15 cellular contexts compared by ENCODE assay signal in genomic region chr19:34787059-34787824, GRCh38. TPM values are rescaled to one million over a fixed set of nuclear protein-coding genes. Genes with fewer than 3 reads are reported as not detected.
DNase-seq lines count a peak whose midpoint lies in the region; ATAC-seq and TF ChIP-seq lines count a peak whose summit lies in the region.
"Had no signal": no experiment of that assay in that cellular context is flagged by ENCODE, and none has a peak within 500 bp of the region (broad histone marks: within the 10 kb centered on the region; RNA-seq: fewer than 3 reads in every experiment).

No MANE protein-coding gene starts in this region.

- H3K4me3 Mint-ChIP-seq in osteocyte (ENCODE audit: unreplicated experiment), result no peak overlapping the region
- H3K4me3 Mint-ChIP-seq: CD4-positive, alpha-beta T cell; HFFc6 had no signal

- peaks cover 0 to 7% of the 10 kb centered on the region in 2 donors for H3K4me1 ChIP-seq in right atrium auricular region
- H3K4me1 ChIP-seq in BLaER1, result peaks cover 9% of the 10 kb centered on the region
- H3K4me1 ChIP-seq: HAP-1 had no signal

- H3K4me3 ChIP-seq in right atrium auricular region (no peak overlapping the region), BLaER1 (no peak overlapping the region)
- H3K4me3 ChIP-seq: HAP-1 had no signal

- no peaks in the 10 kb centered on the region for H3K36me3 Mint-ChIP-seq in osteocyte (ENCODE audit: unreplicated experiment)

- no peaks in the 10 kb centered on the region for H3K27me3 Mint-ChIP-seq in osteocyte (ENCODE audit: unreplicated experiment)
- H3K27me3 Mint-ChIP-seq: CD4-positive, alpha-beta T cell had no signal

- no peak for TF ChIP-seq CTCF in right atrium auricular region (IDR thresholded peaks at IDR 0.05)
- TF ChIP-seq CTCF in osteocyte (IDR thresholded peaks at IDR 0.05), result no peak

- ATAC-seq in Right ventricle myocardium inferior, result peak; percentile 62

- no peaks in the 10 kb centered on the region for H3K9me3 ChIP-seq in right atrium auricular region
- peaks cover 25% of the 10 kb centered on the region for H3K9me3 ChIP-seq in BLaER1
- H3K9me3 ChIP-seq: HAP-1 had no signal

- H3K27me3 ChIP-seq in right atrium auricular region, result no peaks in the 10 kb centered on the region
- H3K27me3 ChIP-seq in BLaER1, result no peaks in the 10 kb centered on the region

- no peak for DNase-seq in Right ventricle myocardium inferior (ENCODE audit: missing footprints)
- no peak for DNase-seq in right atrium auricular region (ENCODE audit: low spot score)
- peak; percentile 1 for DNase-seq in ecto neural progenitor cell (ENCODE audit: low spot score)
- peak; percentile 6 for DNase-seq in osteocyte (ENCODE audit: extremely low spot score, unreplicated experiment)
- no peak for DNase-seq in T-helper 2 cell
- no peak for DNase-seq in NCI-H1092 treated with DMSO at 0.1 percent for 48 hours (lab: John Stamatoyannopoulos, UW)
- DNase-seq: 8988T; ACHN; C1 segment of cervical spinal cord; CD4-positive, alpha-beta T cell; DND-41; GDM1; HFFc6 had no signal

- H3K4me1 Mint-ChIP-seq in osteocyte (ENCODE audit: unreplicated experiment), result no peaks in the 10 kb centered on the region

- no peaks in the 10 kb centered on the region for H3K36me3 ChIP-seq in right atrium auricular region
- no peaks in the 10 kb centered on the region for H3K36me3 ChIP-seq in BLaER1
- H3K36me3 ChIP-seq: HAP-1 had no signal

- H3K27ac Mint-ChIP-seq in osteocyte (ENCODE audit: unreplicated experiment), result no peak overlapping the region
- H3K27ac Mint-ChIP-seq: CD4-positive, alpha-beta T cell; HFFc6 had no signal

- H3K4me2 ChIP-seq in BLaER1, result peak overlapping the region; percentile 33

- no peaks in the 10 kb centered on the region for H3K9me3 Mint-ChIP-seq in osteocyte (ENCODE audit: unreplicated experiment)
- H3K9me3 Mint-ChIP-seq: CD4-positive, alpha-beta T cell; HFFc6 had no signal

- no peak overlapping the region for H3K9ac ChIP-seq in BLaER1

- intact Hi-C loops in Right ventricle myocardium inferior (cut with DNase I), result no loop called here

- no peak overlapping the region for H3K27ac ChIP-seq in right atrium auricular region
- no peak overlapping the region for H3K27ac ChIP-seq in BLaER1

- no peaks in the 10 kb centered on the region for H4K20me1 ChIP-seq in BLaER1

RNA-seq across cellular contexts. Expression of gene ZNF599, which starts 14.2 kb away (rescaled TPM):
- total RNA-seq in Right ventricle myocardium inferior (3.7 TPM), right atrium auricular region (1 to 10 TPM; 2.4 to 5.5 TPM), osteocyte (8.7 and 9.2 TPM in 2 replicates)

RNA-seq across cellular contexts. Expression of gene ZNF181, which starts 53.2 kb away (rescaled TPM):
- total RNA-seq in Right ventricle myocardium inferior (22.3 TPM), right atrium auricular region (10 to 100 TPM; 20.1 to 50.1 TPM), osteocyte (11.1 and 12.1 TPM in 2 replicates)

Comparison
In these comparisons a context has a peak if more than half of its experiments do, and no peak if none do; other contexts are left out.
1. DNase-seq: peak in ecto neural progenitor cell (single experiment) and osteocyte (single experiment); none in Right ventricle myocardium inferior (single experiment), right atrium auricular region (single experiment), T-helper 2 cell (0 of 5) and NCI-H1092 treated with DMSO at 0.1 percent for 48 hours (single experiment).